12 cellular contexts compared by ENCODE assay signal in the genomic region with DNA sequence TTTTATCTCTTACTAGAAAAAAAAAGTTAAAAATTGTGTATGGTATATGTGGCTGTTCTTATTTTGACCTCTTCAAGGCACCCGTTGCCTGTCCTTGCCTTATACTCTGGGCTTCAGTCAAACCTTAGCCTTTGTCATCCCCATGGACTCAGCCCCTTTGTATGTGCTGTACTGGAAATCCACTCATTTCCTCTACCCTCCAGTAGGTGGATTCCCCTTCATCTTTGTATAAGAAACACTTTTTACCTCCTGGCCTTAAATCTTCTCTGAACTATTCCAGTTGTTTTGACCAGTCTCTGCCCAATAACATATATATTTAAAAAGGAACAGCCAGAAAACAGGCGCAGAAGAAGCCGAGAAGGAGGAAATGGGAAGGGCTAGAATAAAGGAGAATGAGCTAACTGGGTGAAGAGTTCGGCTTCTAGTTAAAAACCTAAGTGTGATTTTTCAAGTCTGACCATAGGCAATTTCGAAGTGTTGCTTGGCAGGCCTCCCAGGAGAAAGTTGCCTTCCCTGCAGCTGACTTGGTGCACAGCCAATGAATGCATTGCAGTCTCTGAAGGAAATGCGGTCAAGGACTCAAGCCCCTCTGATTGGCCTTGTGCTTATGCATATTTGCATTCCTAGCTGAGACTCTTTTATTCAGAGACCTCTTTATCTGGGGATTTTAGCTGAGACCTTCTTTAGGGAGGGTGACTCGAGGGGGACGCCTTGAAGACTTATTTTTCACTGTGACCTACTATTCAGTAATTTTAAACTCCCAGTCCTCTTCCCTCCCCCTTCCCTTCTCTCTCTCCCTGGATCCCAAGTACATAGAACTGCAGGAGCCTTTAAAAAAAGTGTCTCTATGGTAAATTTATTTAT.
A peak's percentile ranks its signal among the peaks of the same experiment; 100 is the strongest.
DNase-seq lines count a peak whose midpoint lies in the region; FAIRE-seq and TF ChIP-seq lines count a peak whose summit lies in the region.
"Had no signal": no experiment of that assay in that cellular context is flagged by ENCODE, and none has a peak within 500 bp of the region (broad histone marks: within the 10 kb centered on the region; RNA-seq: fewer than 3 reads in every experiment).

No MANE protein-coding gene starts in this region.

- no peaks in the 10 kb centered on the region for H3K36me3 ChIP-seq in testis (ENCODE audit: low read depth, missing control alignments)
- no peaks in the 10 kb centered on the region for H3K36me3 ChIP-seq in effector memory CD4-positive, alpha-beta T cell (ENCODE audit: control insufficient read depth, insufficient read depth, low read length)
- H3K36me3 ChIP-seq: vagina had no signal

- no peak overlapping the region for H3K27ac ChIP-seq in testis
- H3K27ac ChIP-seq in effector memory CD4-positive, alpha-beta T cell (ENCODE audit: insufficient read depth, low read length, poor library complexity, severe bottlenecking): no peak overlapping the region
- H3K27ac ChIP-seq: vagina had no signal

- POLR2A ChIA-PET in MCF 10A (lab: Yijun Ruan, JAX): no interaction called here

- 21 to 24% methylated on average over 8 of the region's 8 CpGs for WGBS in testis, 2 donors

- FAIRE-seq in GM12891 (lab: Jason Lieb, UNC): no peak

- no peak overlapping the region for H3K27ac Mint-ChIP-seq in HFFc6
- H3K27ac Mint-ChIP-seq in MCF 10A (ENCODE audit: low read depth, unreplicated experiment): no peak overlapping the region
- H3K27ac Mint-ChIP-seq: activated T-cell treated with anti-CD3 and anti-CD28 coated beads, Interleukin-2, amount 50 U/mL, for 72 hours had no signal

- DNase-seq in HFFc6: peak; percentile 3
- DNase-seq in MCF 10A (ENCODE audit: unreplicated experiment): peak; percentile 39
- DNase-seq in left kidney (ENCODE audit: low read depth, low spot score): peak; percentile 69
- DNase-seq in testis: peak; percentile 91
- DNase-seq in effector memory CD4-positive, alpha-beta T cell: no peak
- DNase-seq in activated CD4-positive, CD25-positive, alpha-beta regulatory T cell (lab: John Stamatoyannopoulos, UW): no peak
- DNase-seq in 8988T: no peak
- DNase-seq in GM12891 (ENCODE audit: insufficient read length, low spot score): no peak
- DNase-seq: activated T-cell treated with anti-CD3 and anti-CD28 coated beads, Interleukin-2, amount 50 U/mL, for 72 hours; effector CD4-positive, alpha-beta T cell; SW 1271 had no signal

- intact Hi-C loops in MCF 10A (cut with micrococcal nuclease) (loop anchor here (10.0 kb wide), 1 partner anchor 126 kb away; no protein-coding TSS in a partner anchor), testis (cut with DNase I; ENCODE audit: low total_unique reads) (no loop called here)

- no peaks in the 10 kb centered on the region for H3K4me1 ChIP-seq in testis
- no peaks in the 10 kb centered on the region for H3K4me1 ChIP-seq in effector memory CD4-positive, alpha-beta T cell (ENCODE audit: control insufficient read depth, insufficient read depth, low read length, poor library complexity, severe bottlenecking)

- H3K36me3 Mint-ChIP-seq in HFFc6 (ENCODE audit: low read depth) (no peaks in the 10 kb centered on the region), MCF 10A (ENCODE audit: insufficient read depth, unreplicated experiment) (no peaks in the 10 kb centered on the region)

- no peak overlapping the region for H3K4me3 ChIP-seq in testis
- no peak overlapping the region for H3K4me3 ChIP-seq in effector memory CD4-positive, alpha-beta T cell (ENCODE audit: insufficient read depth, low read depth, low read length, poor library complexity, severe bottlenecking)
- H3K4me3 ChIP-seq: vagina had no signal

- TF ChIP-seq POLR2A in testis (IDR thresholded peaks at IDR 0.05) (no peak), GM12891 (IDR thresholded peaks at IDR 0.05; ENCODE audit: low read depth, low read length) (no peak)

- H3K27me3 ChIP-seq in testis: no peaks in the 10 kb centered on the region
- H3K27me3 ChIP-seq in effector memory CD4-positive, alpha-beta T cell (replicated peaks; ENCODE audit: control insufficient read depth, insufficient read depth, low read length, poor library complexity, severe bottlenecking): no peaks in the 10 kb centered on the region
- H3K27me3 ChIP-seq: vagina had no signal

- no TSS peak for BruUV-seq in MCF 10A (replicated peaks; lab: Mats Ljungman, UMichigan)

- H3K9me3 ChIP-seq in testis: no peaks in the 10 kb centered on the region
- H3K9me3 ChIP-seq in effector memory CD4-positive, alpha-beta T cell (ENCODE audit: control insufficient read depth, low read length): no peaks in the 10 kb centered on the region
- H3K9me3 ChIP-seq: vagina had no signal

- CTCF ChIA-PET in MCF 10A (lab: Yijun Ruan, JAX): interaction anchor here (0.7 kb wide), 1 partner anchor 120 kb away, joined by 3 read pairs; no protein-coding TSS in a partner anchor

- H3K27me3 Mint-ChIP-seq in HFFc6 (ENCODE audit: insufficient read depth): no peaks in the 10 kb centered on the region
- peaks cover 66% of the 10 kb centered on the region for H3K27me3 Mint-ChIP-seq in MCF 10A (ENCODE audit: insufficient read depth, unreplicated experiment)

- H3K9me3 Mint-ChIP-seq in HFFc6: no peaks in the 10 kb centered on the region
- H3K9me3 Mint-ChIP-seq in MCF 10A (ENCODE audit: unreplicated experiment): no peaks in the 10 kb centered on the region

- TF ChIP-seq CTCF in HFFc6 (IDR thresholded peaks at IDR 0.05): 0 out of 2 replicates have a peak, but pooled peaks have one; percentile 13
- no peak for TF ChIP-seq CTCF in MCF 10A (IDR thresholded peaks at IDR 0.05; ENCODE audit: unreplicated experiment)
- no peak for TF ChIP-seq CTCF in testis (IDR thresholded peaks at IDR 0.05)

- no peaks in the 10 kb centered on the region for H3K4me1 Mint-ChIP-seq in HFFc6 (ENCODE audit: low read depth)
- no peaks in the 10 kb centered on the region for H3K4me1 Mint-ChIP-seq in MCF 10A (ENCODE audit: insufficient read depth, unreplicated experiment)

- H3K4me3 Mint-ChIP-seq in HFFc6: no peak overlapping the region
- no peak overlapping the region for H3K4me3 Mint-ChIP-seq in MCF 10A (ENCODE audit: unreplicated experiment)
- H3K4me3 Mint-ChIP-seq: activated T-cell treated with anti-CD3 and anti-CD28 coated beads, Interleukin-2, amount 50 U/mL, for 72 hours had no signal

TF ChIP-seq in GM12891, 5 proteins besides CTCF, POLR2A, EP300 and RAD21:
- TF ChIP-seq TAF1 (IDR thresholded peaks at IDR 0.05; ENCODE audit: low read depth, low read length) (no peak), POLR2AphosphoS5 (IDR thresholded peaks at IDR 0.05; ENCODE audit: low read depth, low read length) (no peak), PAX5 (IDR thresholded peaks at IDR 0.05; ENCODE audit: insufficient read depth, low read length, severe bottlenecking) (no peak), POU2F2 (IDR thresholded peaks at IDR 0.05; ENCODE audit: low read depth, low read length) (no peak), SPI1 (IDR thresholded peaks at IDR 0.05; ENCODE audit: low read depth, low read length) (no peak)

Comparison
In these comparisons a context has a peak if more than half of its experiments do, and no peak if none do; other contexts are left out.
1. DNase-seq: peak in HFFc6 (single experiment), MCF 10A (single experiment), left kidney (single experiment) and testis (single experiment); none in effector memory CD4-positive, alpha-beta T cell (0 of 3), activated CD4-positive, CD25-positive, alpha-beta regulatory T cell (0 of 4), 8988T (single experiment) and GM12891 (single experiment).